Comparison of ENCODE assay signal across 1 cellular context in genomic region chr3:112088944-112089343, GRCh38.
TF ChIP-seq lines count a peak whose summit lies in the region.

No MANE protein-coding gene starts in this region.

TF ChIP-seq in H1, 55 proteins besides CTCF, POLR2A, EP300 and RAD21:
- no peak for TF ChIP-seq GABPA (IDR thresholded peaks at IDR 0.05; ENCODE audit: borderline replicate concordance, insufficient read depth, low read length)
- TF ChIP-seq CHD7 (IDR thresholded peaks at IDR 0.05; ENCODE audit: insufficient replicate concordance, low read length), result no peak
- no peak for TF ChIP-seq PHF8 (conservative IDR thresholded peaks at IDR 0.05; ENCODE audit: low read depth, low read length)
- no peak for TF ChIP-seq E2F6 (IDR thresholded peaks at IDR 0.05)
- TF ChIP-seq HDAC2 (IDR thresholded peaks at IDR 0.05; ENCODE audit: borderline replicate concordance in 1 of 2, low read depth in 2 of 2, low read length in 2 of 2), result no peak
- TF ChIP-seq KDM1A (IDR thresholded peaks at IDR 0.05; ENCODE audit: borderline replicate concordance, low read length), result no peak
- no peak for TF ChIP-seq SIN3A (conservative IDR thresholded peaks at IDR 0.05 in 1 of 2, IDR thresholded peaks at IDR 0.05 in 1 of 2; ENCODE audit: low read depth in 1 of 2, low read length in 2 of 2)
- TF ChIP-seq ZNF274 (IDR thresholded peaks at IDR 0.05; ENCODE audit: borderline replicate concordance, extremely low read depth, low read length), result no peak
- no peak for TF ChIP-seq BRCA1 (IDR thresholded peaks at IDR 0.05; ENCODE audit: low read depth, low read length)
- no peak for TF ChIP-seq POU5F1 (IDR thresholded peaks at IDR 0.05; ENCODE audit: low read depth, low read length)
- no peak for TF ChIP-seq POLR2AphosphoS5 (IDR thresholded peaks at IDR 0.05; ENCODE audit: low read depth, low read length)
- no peak for TF ChIP-seq ASH2L (IDR thresholded peaks at IDR 0.05; ENCODE audit: low read length)
- no peak for TF ChIP-seq CBX8 (IDR thresholded peaks at IDR 0.05; ENCODE audit: borderline replicate concordance, low read depth, low read length)
- no peak for TF ChIP-seq TBP (IDR thresholded peaks at IDR 0.05; ENCODE audit: low read depth, low read length)
- no peak for TF ChIP-seq MAFK (IDR thresholded peaks at IDR 0.05; ENCODE audit: low read depth, low read length)
- no peak for TF ChIP-seq YY1 (IDR thresholded peaks at IDR 0.05; ENCODE audit: low read depth, low read length)
- no peak for TF ChIP-seq RBBP5 (IDR thresholded peaks at IDR 0.05; ENCODE audit: borderline replicate concordance, low read depth, low read length)
- no peak for TF ChIP-seq SP1 (IDR thresholded peaks at IDR 0.05; ENCODE audit: low read depth, low read length)
- TF ChIP-seq CREB1 (IDR thresholded peaks at IDR 0.05), result no peak
